ENCODE assay signal across 1 cellular context in genomic region chr11:118928108-118928869, GRCh38.
TF ChIP-seq lines count a peak whose summit lies in the region.

No MANE protein-coding gene starts in this region.

TF ChIP-seq in K562, 482 proteins besides CTCF, POLR2A, EP300 and RAD21 (continued from another document and continues in another):
- no peak for TF ChIP-seq ZNF592 (IDR thresholded peaks at IDR 0.05)
- TF ChIP-seq ZNF253 (CRISPR knock-in tag; conservative IDR thresholded peaks at IDR 0.05), result no peak
- TF ChIP-seq NR2C2 (CRISPR knock-in tag; IDR thresholded peaks at IDR 0.05), result no peak
- TF ChIP-seq NR2C2 (tag; IDR thresholded peaks at IDR 0.05), result no peak
- TF ChIP-seq EWSR1 (IDR thresholded peaks at IDR 0.05; ENCODE audit: borderline replicate concordance, low read depth, partially characterized antibody), result no peak
- TF ChIP-seq XRCC4 (IDR thresholded peaks at IDR 0.05; ENCODE audit: extremely low read depth, insufficient read depth, insufficient read length), result no peak
- no peak for TF ChIP-seq RBM34 (IDR thresholded peaks at IDR 0.05; ENCODE audit: borderline replicate concordance, insufficient read depth, low read length)
- TF ChIP-seq ILF3 (IDR thresholded peaks at IDR 0.05; ENCODE audit: borderline replicate concordance), result no peak
- no peak for TF ChIP-seq ZNF212 (CRISPR knock-in tag; IDR thresholded peaks at IDR 0.05)
- TF ChIP-seq CBX3 (IDR thresholded peaks at IDR 0.05; ENCODE audit: borderline replicate concordance in 1 of 2, low read length in 2 of 2), result no peak
- no peak for TF ChIP-seq TAF15 (IDR thresholded peaks at IDR 0.05; ENCODE audit: low read depth, low read length)
- no peak for TF ChIP-seq STAT5A (IDR thresholded peaks at IDR 0.05; ENCODE audit: borderline replicate concordance, low read length)
- no peak for TF ChIP-seq STAT5B (CRISPR knock-in tag; IDR thresholded peaks at IDR 0.05)
- 0 out of 4 replicates have a peak, but pooled peaks have one; percentile 4 to 21 for TF ChIP-seq TEAD1 (CRISPR knock-in tag; IDR thresholded peaks at IDR 0.05)
- TF ChIP-seq CBFA2T3 (IDR thresholded peaks at IDR 0.05), result 0 out of 2 replicates have a peak, but pooled peaks have one; percentile 8
- TF ChIP-seq CTBP1 (IDR thresholded peaks at IDR 0.05; ENCODE audit: borderline replicate concordance), result peak; percentile 99
- no peak for TF ChIP-seq ZZZ3 (IDR thresholded peaks at IDR 0.05)
- TF ChIP-seq KLF6 (CRISPR knock-in tag; IDR thresholded peaks at IDR 0.05; ENCODE audit: borderline replicate concordance), result no peak
- no peak for TF ChIP-seq ZNF197 (CRISPR knock-in tag; IDR thresholded peaks at IDR 0.05; ENCODE audit: low read depth)
- no peak for TF ChIP-seq RERE (CRISPR knock-in tag; IDR thresholded peaks at IDR 0.05; ENCODE audit: borderline replicate concordance)
- TF ChIP-seq RAD51 (IDR thresholded peaks at IDR 0.05; ENCODE audit: borderline replicate concordance, low read depth), result peak; percentile 69
- TF ChIP-seq EHMT2 (IDR thresholded peaks at IDR 0.05), result no peak
- TF ChIP-seq DMBX1 (CRISPR knock-in tag; IDR thresholded peaks at IDR 0.05; ENCODE audit: borderline replicate concordance), result 0 out of 2 replicates have a peak, but pooled peaks have one; percentile 41
- TF ChIP-seq ZMIZ1 (IDR thresholded peaks at IDR 0.05; ENCODE audit: low read depth in 2 of 2, low read length in 2 of 2), result no peak
- TF ChIP-seq RBM39 (optimal IDR thresholded peaks at IDR 0.05; ENCODE audit: low read depth, low read length), result no peak
- TF ChIP-seq CEBPB (tag; IDR thresholded peaks at IDR 0.05), result no peak
- no peak for TF ChIP-seq NCOA1 (IDR thresholded peaks at IDR 0.05; ENCODE audit: low read depth)
- TF ChIP-seq MAZ (CRISPR knock-in tag; conservative IDR thresholded peaks at IDR 0.05 in 1 of 2, IDR thresholded peaks at IDR 0.05 in 1 of 2), result peak; percentile 62 to 76
- no peak for TF ChIP-seq POLR2AphosphoS2 (IDR thresholded peaks at IDR 0.05; ENCODE audit: low read length)
- no peak; the same call in 1 of the 2 replicates for TF ChIP-seq ESRRA (IDR thresholded peaks at IDR 0.05; ENCODE audit: borderline replicate concordance, low read depth)
- no peak for TF ChIP-seq E2F1 (CRISPR knock-in tag; IDR thresholded peaks at IDR 0.05)
- no peak for TF ChIP-seq JUNB (CRISPR knock-in tag; conservative IDR thresholded peaks at IDR 0.05)
- no peak for TF ChIP-seq ZNF232 (CRISPR knock-in tag; IDR thresholded peaks at IDR 0.05)
- TF ChIP-seq SIRT6 (IDR thresholded peaks at IDR 0.05; ENCODE audit: low read depth, low read length), result no peak
- TF ChIP-seq PCBP1 (IDR thresholded peaks at IDR 0.05; ENCODE audit: low read depth, low read length, poor library complexity, severe bottlenecking), result no peak
- TF ChIP-seq COPS2 (conservative IDR thresholded peaks at IDR 0.05), result no peak
- TF ChIP-seq MNT (conservative IDR thresholded peaks at IDR 0.05), result peak; percentile 60 to 86; a peak in 2 of 4 replicates
- TF ChIP-seq U2AF1 (optimal IDR thresholded peaks at IDR 0.05; ENCODE audit: low read depth, low read length), result no peak
- TF ChIP-seq ZBTB34 (CRISPR knock-in tag; IDR thresholded peaks at IDR 0.05), result no peak
- no peak for TF ChIP-seq FOXO4 (CRISPR knock-in tag; IDR thresholded peaks at IDR 0.05)
- TF ChIP-seq HMBOX1 (IDR thresholded peaks at IDR 0.05), result no peak
- TF ChIP-seq MCM2 (IDR thresholded peaks at IDR 0.05; ENCODE audit: low read depth), result 0 out of 2 replicates have a peak, but pooled peaks have one; percentile 32
- TF ChIP-seq ZNF707 (CRISPR knock-in tag; conservative IDR thresholded peaks at IDR 0.05), result no peak
- no peak for TF ChIP-seq NCOR1 (IDR thresholded peaks at IDR 0.05)
- TF ChIP-seq GTF2A2 (tag; IDR thresholded peaks at IDR 0.05), result no peak
- no peak for TF ChIP-seq GTF2E2 (tag; IDR thresholded peaks at IDR 0.05)
- TF ChIP-seq CREM (IDR thresholded peaks at IDR 0.05; ENCODE audit: low read depth), result peak; percentile 71
- TF ChIP-seq ELF1 (tag; IDR thresholded peaks at IDR 0.05), result peak; percentile 50; the same call in 1 of the 2 replicates
- no peak for TF ChIP-seq NBN (IDR thresholded peaks at IDR 0.05; ENCODE audit: low read depth)
- no peak for TF ChIP-seq KAT2B (IDR thresholded peaks at IDR 0.05; ENCODE audit: low read depth, low read length)
